Comparison of ENCODE assay signal across 7 cellular contexts in genomic region chr6:48111143-48111506, GRCh38. TPM values are rescaled to one million over a fixed set of nuclear protein-coding genes. Genes with fewer than 3 reads are reported as not detected.
DNase-seq lines count a peak whose midpoint lies in the region; ATAC-seq and TF ChIP-seq lines count a peak whose summit lies in the region.

Gene PTCHD4 (minus strand): TSS chr6:48111197. CDS start chr6:48068957, 42,240 bp downstream.

- no peak within 1 kb of the TSS for H3K27ac ChIP-seq in body of pancreas

- 55 to 56% methylated on average over 1 of the region's 1 CpG for WGBS in body of pancreas, 2 donors

- H3K9me3 ChIP-seq in body of pancreas: no peaks in the 10 kb centered on the region

- no peaks in the 10 kb centered on the region for H3K27me3 ChIP-seq in body of pancreas

- H3K4me1 ChIP-seq in body of pancreas: no peaks in the 10 kb centered on the region

- DNase-seq in SHP77 (lab: John Stamatoyannopoulos, UW) (peak; percentile 92 to 93), fibroblast of villous mesenchyme (ENCODE audit: low read depth) (peak; percentile 33), smooth muscle cell of the brain vasculature (ENCODE audit: low read depth, low spot score) (peak; percentile 2), cerebellar nuclear complex (lab: John Stamatoyannopoulos, UW) (no peak), pons (ENCODE audit: low spot score) (no peak), body of pancreas (no peak)

- ATAC-seq in HG02642 (IDR thresholded peaks at IDR 0.05; ENCODE audit: poor library complexity, unreplicated experiment) (peak; percentile 50), body of pancreas (no peak)

- no peaks in the 10 kb centered on the region for H3K36me3 ChIP-seq in body of pancreas (replicated peaks in 1 of 2; ENCODE audit: insufficient read depth in 1 of 2, low read depth in 2 of 2)

- intact Hi-C loops in body of pancreas (cut with DNase I): no loop called here

- TF ChIP-seq CTCF in fibroblast of villous mesenchyme (IDR thresholded peaks at IDR 0.05; ENCODE audit: insufficient read depth, low read depth, low read length) (no peak), body of pancreas (IDR thresholded peaks at IDR 0.05) (no peak)

- no peak for TF ChIP-seq POLR2A in body of pancreas (IDR thresholded peaks at IDR 0.05)

- peak within 1 kb of the TSS; percentile 40 for H3K4me3 ChIP-seq in fibroblast of villous mesenchyme (ENCODE audit: low read depth, low read length)
- H3K4me3 ChIP-seq in body of pancreas: no peak within 1 kb of the TSS

RNA-seq across cellular contexts. Expression of gene PTCHD4, which starts in this region (rescaled TPM):
- total RNA-seq in fibroblast of villous mesenchyme (4.2 and 4.7 TPM in 2 replicates), body of pancreas (under 1 TPM in 1 of 2 donors, not detected in 1; 0.26 TPM)

Comparison
In these comparisons a context has a peak if more than half of its experiments do, and no peak if none do; other contexts are left out.
1. DNase-seq: peak in SHP77 (2 of 2), fibroblast of villous mesenchyme (single experiment) and smooth muscle cell of the brain vasculature (single experiment); none in cerebellar nuclear complex (0 of 2), pons (single experiment) and body of pancreas (0 of 4).